In genomic region chr3:138923531-138923994, GRCh38 we compare ENCODE assay signal across 8 cellular contexts. TPM values are rescaled to one million over a fixed set of nuclear protein-coding genes. Genes with fewer than 3 reads are reported as not detected.
DNase-seq lines count a peak whose midpoint lies in the region; ATAC-seq and TF ChIP-seq lines count a peak whose summit lies in the region.

No MANE protein-coding gene starts in this region.

- no peaks in the 10 kb centered on the region for H3K27me3 ChIP-seq in adrenal gland
- H3K27me3 ChIP-seq in right cardiac atrium (ENCODE audit: control insufficient read depth, insufficient read depth) = no peaks in the 10 kb centered on the region

- no peak overlapping the region for H3K4me3 ChIP-seq in GM12875 (ENCODE audit: low read depth, low read length)
- no peak overlapping the region for H3K4me3 ChIP-seq in adrenal gland
- H3K4me3 ChIP-seq in right cardiac atrium (ENCODE audit: low read length) = no peak overlapping the region
- H3K4me3 ChIP-seq in skeletal muscle cell (ENCODE audit: low read depth, low read length) = no peak overlapping the region

- 20 to 30% (median 29%) methylated on average over 6 of the region's 6 CpGs for whole genome bisulfite sequencing in adrenal gland, 4 donors
- 25% methylated on average over 6 of the region's 6 CpGs for WGBS in right cardiac atrium

- DNase-seq in NCI-H1436 (lab: John Stamatoyannopoulos, UW) = peak; percentile 84
- DNase-seq in T-helper 1 cell = peak; percentile 59 to 82 (median 74)
- peak; percentile 76 to 93 (median 86) for DNase-seq in adrenal gland
- DNase-seq in right cardiac atrium = peak; percentile 78 to 90 (median 84)
- peak; percentile 41 for DNase-seq in skeletal muscle cell (ENCODE audit: low read depth)

- H3K4me1 ChIP-seq in adrenal gland (replicated peaks in 1 of 2) = no peaks in the 10 kb centered on the region
- no peaks in the 10 kb centered on the region for H3K4me1 ChIP-seq in right cardiac atrium (ENCODE audit: control insufficient read depth, insufficient read depth, low read length)

- H3K27ac ChIP-seq in adrenal gland (no peak overlapping the region), right cardiac atrium (ENCODE audit: low read length) (no peak overlapping the region)

- peak; percentile 92 for TF ChIP-seq CTCF in GM12875 (IDR thresholded peaks at IDR 0.05; ENCODE audit: borderline replicate concordance, insufficient read depth, low read depth, low read length)
- peak; percentile 74 to 88 (median 83) for TF ChIP-seq CTCF in adrenal gland (IDR thresholded peaks at IDR 0.05)

- TF ChIP-seq POLR2A in adrenal gland (IDR thresholded peaks at IDR 0.05) = no peak

- intact Hi-C loops in adrenal gland (cut with DNase I) = no loop called here
- intact Hi-C loops in right cardiac atrium (cut with DNase I) = no loop called here

- no peaks in the 10 kb centered on the region for H3K9me3 ChIP-seq in adrenal gland (replicated peaks in 1 of 3)
- no peaks in the 10 kb centered on the region for H3K9me3 ChIP-seq in right cardiac atrium (ENCODE audit: control insufficient read depth, low read length)

- ATAC-seq in HG02759 (IDR thresholded peaks at IDR 0.05; ENCODE audit: unreplicated experiment) = peak; percentile 72
- peak; percentile 77 to 84 for ATAC-seq in right cardiac atrium
- no peak for ATAC-seq in GM21367 (IDR thresholded peaks at IDR 0.05; ENCODE audit: unreplicated experiment)

- no peaks in the 10 kb centered on the region for H3K36me3 ChIP-seq in adrenal gland (replicated peaks in 1 of 2)

RNA-seq across cellular contexts. Expression of gene FOXL2, which starts 23.4 kb away (rescaled TPM):
- total RNA-seq in adrenal gland (10 to 100 TPM in 1 of 8 donors, 1 to 10 TPM in 7; 1.1 to 11.2 (median 5.2) TPM), right cardiac atrium (not detected)
- polyA plus RNA-seq in adrenal gland (1 to 10 TPM in 2 of 3 donors, under 1 TPM in 1; 0.40 to 2.2 (median 2.0) TPM), right cardiac atrium (not detected)

RNA-seq across cellular contexts. Expression of gene FOXL2NB, which starts 23.5 kb away (rescaled TPM):
- 1 to 10 TPM in 6 of 8 donors, under 1 TPM in 2; 0.14 to 9.6 (median 3.8) TPM for total RNA-seq in adrenal gland
- polyA plus RNA-seq in adrenal gland = 1 to 10 TPM in 1 of 3 donors, under 1 TPM in 2; 0.20 to 1.6 (median 0.62) TPM
- not detected for total RNA-seq in right cardiac atrium
- polyA plus RNA-seq in right cardiac atrium = not detected
